7 cellular contexts compared by ENCODE assay signal in the genomic region with DNA sequence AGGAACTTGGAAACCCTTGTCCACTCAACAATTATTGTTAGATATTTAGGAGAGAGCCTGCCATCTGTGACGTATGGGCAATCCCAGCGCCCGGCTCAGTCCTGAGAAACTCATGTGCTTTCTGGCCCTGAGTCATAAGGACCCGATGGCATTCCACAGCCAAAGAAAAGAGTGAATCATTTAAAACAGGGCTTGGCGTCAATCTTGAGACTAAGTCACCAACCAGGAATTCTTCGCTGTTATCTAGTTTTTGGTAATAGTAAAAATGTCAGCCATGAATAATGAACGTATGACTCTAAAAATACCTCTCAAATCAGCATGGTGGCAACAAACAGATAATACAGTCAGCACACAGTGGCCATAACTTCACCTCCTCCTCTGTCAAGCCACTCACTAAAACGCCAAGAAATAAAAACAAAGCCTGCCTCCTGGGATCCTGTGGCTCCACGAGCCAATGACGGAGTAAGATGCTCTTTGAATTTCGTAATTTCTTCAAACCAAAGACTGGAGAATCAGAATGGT.
DNase-seq lines count a peak whose midpoint lies in the region; ATAC-seq and TF ChIP-seq lines count a peak whose summit lies in the region.

No MANE protein-coding gene starts in this region.

- H3K9ac ChIP-seq in MM.1S (ENCODE audit: low read length): no peak overlapping the region

- no peaks in the 10 kb centered on the region for H4K20me1 ChIP-seq in MM.1S (ENCODE audit: insufficient read depth, low read length)

- H3K9me2 ChIP-seq in MM.1S (replicated peaks; ENCODE audit: insufficient read depth, low read length): no peaks in the 10 kb centered on the region

- TF ChIP-seq CTCF in coronary artery (IDR thresholded peaks at IDR 0.05) (no peak), lung (IDR thresholded peaks at IDR 0.05; ENCODE audit: control extremely low read depth, extremely low read depth) (no peak), MM.1S (IDR thresholded peaks at IDR 0.05; ENCODE audit: low read length) (no peak), prostate gland (IDR thresholded peaks at IDR 0.05) (no peak)

- H3K4me2 ChIP-seq in MM.1S (ENCODE audit: low read depth, low read length): no peak overlapping the region

- H3K79me2 ChIP-seq in MM.1S (ENCODE audit: low read length): no peaks in the 10 kb centered on the region

- no peaks in the 10 kb centered on the region for H3K9me3 ChIP-seq in lung (ENCODE audit: control insufficient read depth in 2 of 2, insufficient read depth in 1 of 2, low read length in 1 of 2)
- H3K9me3 ChIP-seq in MM.1S (replicated peaks; ENCODE audit: insufficient read depth, low read length): no peaks in the 10 kb centered on the region
- H3K9me3 ChIP-seq in prostate gland: no peaks in the 10 kb centered on the region

- intact Hi-C loops in prostate gland (cut with DNase I): no loop called here

- ATAC-seq in lung (ENCODE audit: insufficient read depth, low FRiP score): peak; percentile 64

- H3K4me1 ChIP-seq in lung (ENCODE audit: control insufficient read depth in 2 of 2, insufficient read depth in 2 of 2, low read length in 2 of 2): peaks cover 0 to 3% of the 10 kb centered on the region in 2 donors
- no peaks in the 10 kb centered on the region for H3K4me1 ChIP-seq in MM.1S (ENCODE audit: low read length)
- peaks cover under 1% of the 10 kb centered on the region for H3K4me1 ChIP-seq in prostate gland (replicated peaks)

- H3F3A ChIP-seq in MM.1S (ENCODE audit: insufficient read depth, low read length): no peaks in the 10 kb centered on the region

- no peak for TF ChIP-seq POLR2A in prostate gland (IDR thresholded peaks at IDR 0.05)

- no peaks in the 10 kb centered on the region for H3K27me3 ChIP-seq in lung (ENCODE audit: control insufficient read depth, insufficient read depth)
- H3K27me3 ChIP-seq in MM.1S (replicated peaks; ENCODE audit: insufficient read depth, low read length): no peaks in the 10 kb centered on the region
- H3K27me3 ChIP-seq in prostate gland (replicated peaks; ENCODE audit: insufficient read depth): no peaks in the 10 kb centered on the region

- H3K27ac ChIP-seq in coronary artery (peak overlapping the region; percentile 66 to 83), lung (ENCODE audit: low read depth in 1 of 2, low read length in 1 of 2) (no peak overlapping the region), MM.1S (ENCODE audit: low read length) (no peak overlapping the region), prostate gland (no peak overlapping the region)

- H3K4me3 ChIP-seq in coronary artery: peak overlapping the region; percentile 38
- no peak overlapping the region for H3K4me3 ChIP-seq in lung
- H3K4me3 ChIP-seq in MM.1S (ENCODE audit: low read length): no peak overlapping the region
- no peak overlapping the region for H3K4me3 ChIP-seq in prostate gland

- DNase-seq in LHCN-M2 (ENCODE audit: low read depth): peak; percentile 99
- DNase-seq in coronary artery (ENCODE audit: low spot score): peak; percentile 92
- DNase-seq in lung (ENCODE audit: low spot score): peak; percentile 69
- DNase-seq in DMS79 (lab: John Stamatoyannopoulos, UW): no peak
- DNase-seq in MM.1S: no peak
- no peak for DNase-seq in prostate gland (ENCODE audit: low spot score)
- no peak for DNase-seq in DMS79 treated with DMSO at 0.1 percent for 48 hours (lab: John Stamatoyannopoulos, UW)

- no peak overlapping the region for H2AFZ ChIP-seq in MM.1S (ENCODE audit: low read length)

- no peaks in the 10 kb centered on the region for H3K36me3 ChIP-seq in lung (ENCODE audit: control insufficient read depth in 2 of 2, insufficient read depth in 2 of 2, low read length in 2 of 2)
- no peaks in the 10 kb centered on the region for H3K36me3 ChIP-seq in MM.1S (replicated peaks; ENCODE audit: insufficient read depth, low read length)
- no peaks in the 10 kb centered on the region for H3K36me3 ChIP-seq in prostate gland

- WGBS in lung, 2 donors: 63 to 80% methylated on average over 11 of the region's 11 CpGs
- WGBS in prostate gland: 75% methylated on average over 11 of the region's 11 CpGs

Comparison
In these comparisons a context has a peak if more than half of its experiments do, and no peak if none do; other contexts are left out.
1. DNase-seq: peak in LHCN-M2 (single experiment), coronary artery (single experiment) and lung (single experiment); none in DMS79 (single experiment), MM.1S (single experiment), prostate gland (single experiment) and DMS79 treated with DMSO at 0.1 percent for 48 hours (single experiment).
2. H3K27ac ChIP-seq: peak in coronary artery (2 of 2); none in lung (0 of 2), MM.1S (single experiment) and prostate gland (0 of 2).